Comparison of ENCODE assay signal across 1 cellular context in genomic region chr5:75717082-75717922, GRCh38.
TF ChIP-seq lines count a peak whose summit lies in the region.

POC5 (minus strand) TSS chr5:75717437; CDS start chr5:75712937, 4,500 bp downstream.

TF ChIP-seq in SK-N-SH, 30 proteins besides CTCF, POLR2A, EP300 and RAD21 (continued from another document):
- TF ChIP-seq USF2 (IDR thresholded peaks at IDR 0.05; ENCODE audit: borderline replicate concordance, low read depth, low read length) (no peak), CHD2 (IDR thresholded peaks at IDR 0.05; ENCODE audit: low read length, partially characterized antibody) (peak; percentile 71), NRF1 (IDR thresholded peaks at IDR 0.05; ENCODE audit: low read depth, low read length) (peak; percentile 37; the same call in 1 of the 2 replicates), GABPA (IDR thresholded peaks at IDR 0.05; ENCODE audit: low read depth) (peak; percentile 90), YY1 (IDR thresholded peaks at IDR 0.05; ENCODE audit: low read depth) (no peak), RXRA (IDR thresholded peaks at IDR 0.05; ENCODE audit: borderline replicate concordance, low read depth) (no peak), FOSL2 (IDR thresholded peaks at IDR 0.05; ENCODE audit: borderline replicate concordance, low read depth) (peak; percentile 26; the same call in 1 of the 2 replicates), EZH2phosphoT487 (IDR thresholded peaks at IDR 0.05; ENCODE audit: borderline replicate concordance, low read depth) (no peak), FOXJ3 (CRISPR knock-in tag; IDR thresholded peaks at IDR 0.05) (no peak), RCOR1 (IDR thresholded peaks at IDR 0.05; ENCODE audit: low read length) (no peak), MAX (IDR thresholded peaks at IDR 0.05; ENCODE audit: low read depth) (peak; percentile 88), MXI1 (IDR thresholded peaks at IDR 0.05; ENCODE audit: low read depth, low read length) (peak; percentile 96), SIN3A (IDR thresholded peaks at IDR 0.05; ENCODE audit: borderline replicate concordance, low read depth, low read length) (peak; percentile 96)
- TF ChIP-seq, protein P1, sequence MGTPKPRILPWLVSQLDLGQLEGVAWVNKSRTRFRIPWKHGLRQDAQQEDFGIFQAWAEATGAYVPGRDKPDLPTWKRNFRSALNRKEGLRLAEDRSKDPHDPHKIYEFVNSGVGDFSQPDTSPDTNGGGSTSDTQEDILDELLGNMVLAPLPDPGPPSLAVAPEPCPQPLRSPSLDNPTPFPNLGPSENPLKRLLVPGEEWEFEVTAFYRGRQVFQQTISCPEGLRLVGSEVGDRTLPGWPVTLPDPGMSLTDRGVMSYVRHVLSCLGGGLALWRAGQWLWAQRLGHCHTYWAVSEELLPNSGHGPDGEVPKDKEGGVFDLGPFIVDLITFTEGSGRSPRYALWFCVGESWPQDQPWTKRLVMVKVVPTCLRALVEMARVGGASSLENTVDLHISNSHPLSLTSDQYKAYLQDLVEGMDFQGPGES (IDR thresholded peaks at IDR 0.05; ENCODE audit: low read depth, low read length), result peak; percentile 67
